ENCODE assay signal across 8 cellular contexts in genomic region chr9:125513634-125514413, GRCh38.
DNase-seq lines count a peak whose midpoint lies in the region; ATAC-seq and TF ChIP-seq lines count a peak whose summit lies in the region.

No MANE protein-coding gene starts in this region.

- TF ChIP-seq CTCF in WI38 (IDR thresholded peaks at IDR 0.05; ENCODE audit: low read depth, low read length) (no peak), foreskin keratinocyte (conservative IDR thresholded peaks at IDR 0.05) (no peak)

- peak overlapping the region; percentile 96 for H3K27ac ChIP-seq in foreskin keratinocyte

- H3K27me3 ChIP-seq in foreskin keratinocyte: no peaks in the 10 kb centered on the region

- H3K4me1 ChIP-seq in foreskin keratinocyte: peaks cover 27% of the 10 kb centered on the region

- H3K4me3 ChIP-seq in WI38 (ENCODE audit: low read depth, low read length): peak overlapping the region; percentile 47

- ATAC-seq in GM19035 (IDR thresholded peaks at IDR 0.05; ENCODE audit: unreplicated experiment) (peak; percentile 88), HG03175 (IDR thresholded peaks at IDR 0.05; ENCODE audit: unreplicated experiment) (peak; percentile 88), foreskin keratinocyte (peak; percentile 97)

- in situ Hi-C loops in ACHN (cut with HindIII; ENCODE audit: low pct_ligation_motif_present, low pct_unique_long_range_greater_than_20kb, low sequenced_read_pairs): no loop called here

- DNase-seq in ACHN (peak; percentile 79), foreskin keratinocyte (peak; percentile 71 to 87), NCI-H146 treated with DMSO at 0.1 percent for 48 hours (lab: John Stamatoyannopoulos, UW; ENCODE audit: unreplicated experiment) (no peak), superior temporal gyrus (ENCODE audit: extremely low spot score) (no peak)
- DNase-seq in stimulated activated CD4-positive, alpha-beta T cell treated with anti-CD3 and anti-CD28 coated beads, Interleukin-15, amount 100 ng/mL, for 24 hours: peak; percentile 56

Comparison
In these comparisons a context has a peak if more than half of its experiments do, and no peak if none do; other contexts are left out.
1. DNase-seq: peak in ACHN (single experiment), foreskin keratinocyte (2 of 2) and stimulated activated CD4-positive, alpha-beta T cell treated with anti-CD3 and anti-CD28 coated beads, Interleukin-15, amount 100 ng/mL, for 24 hours (single experiment); none in NCI-H146 treated with DMSO at 0.1 percent for 48 hours (single experiment) and superior temporal gyrus (single experiment).
2. Peak in every context shown above with its lines, with median percentiles within 50 percentile points of each other: ATAC-seq.